1 cellular context compared by ENCODE assay signal in genomic region chr17:17960500-17961050, GRCh38.
TF ChIP-seq lines count a peak whose summit lies in the region.

No MANE protein-coding gene starts in this region.

TF ChIP-seq in HCT116, 20 proteins besides CTCF, POLR2A, EP300 and RAD21 (continued from another document):
- no peak for TF ChIP-seq ZBTB33 (IDR thresholded peaks at IDR 0.05; ENCODE audit: extremely low read depth, insufficient replicate concordance, low read length)
- TF ChIP-seq FOSL1 (IDR thresholded peaks at IDR 0.05; ENCODE audit: low read depth), result no peak
- TF ChIP-seq ZFX (IDR thresholded peaks at IDR 0.05), result no peak
- TF ChIP-seq TCF7L2 (IDR thresholded peaks at IDR 0.05; ENCODE audit: borderline replicate concordance, extremely low read depth, insufficient read depth, insufficient read length), result no peak
- TF ChIP-seq, protein P1, sequence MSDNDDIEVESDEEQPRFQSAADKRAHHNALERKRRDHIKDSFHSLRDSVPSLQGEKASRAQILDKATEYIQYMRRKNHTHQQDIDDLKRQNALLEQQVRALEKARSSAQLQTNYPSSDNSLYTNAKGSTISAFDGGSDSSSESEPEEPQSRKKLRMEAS (IDR thresholded peaks at IDR 0.05), result no peak
